1 cellular context compared by ENCODE assay signal in the genomic region with DNA sequence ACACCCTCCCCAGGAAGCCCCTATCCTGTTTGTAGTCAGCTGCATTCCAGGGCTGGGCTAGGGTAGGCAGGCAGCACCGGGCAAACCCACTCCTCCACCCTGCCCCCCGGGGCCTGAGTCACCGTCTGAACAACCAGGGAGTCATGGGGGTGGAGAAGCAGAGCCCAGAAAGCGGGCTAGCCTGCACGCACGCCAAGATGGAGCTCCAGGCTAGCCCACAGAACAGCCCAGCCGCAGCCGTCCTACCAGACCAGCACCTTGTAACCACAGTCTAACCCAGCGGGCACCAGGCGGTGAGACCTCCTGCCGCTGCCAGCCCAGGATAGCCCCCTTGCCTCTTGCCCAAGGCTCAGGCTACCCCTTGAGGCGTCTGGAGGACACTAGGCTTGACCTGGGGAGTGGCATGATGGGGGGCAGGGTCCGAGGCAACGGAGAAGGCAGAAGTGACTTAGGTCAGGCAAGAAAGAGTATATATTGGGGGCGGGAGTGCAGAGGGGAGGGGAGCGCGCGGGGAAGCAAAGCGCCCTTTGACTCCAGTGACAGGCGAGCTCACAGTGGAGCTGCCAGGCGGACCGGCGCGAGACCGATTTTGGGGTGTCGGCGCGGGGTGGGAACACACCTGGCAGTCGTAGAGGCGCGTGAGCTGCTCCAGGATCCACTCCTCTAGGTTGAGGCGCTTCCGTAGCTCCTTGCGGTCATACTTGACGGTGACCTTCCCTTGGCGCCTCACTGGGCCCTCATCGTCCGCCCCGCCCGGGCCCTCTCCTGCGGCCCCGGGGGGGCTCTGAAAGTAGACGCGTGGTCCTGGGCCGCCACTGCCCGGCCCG.
TF ChIP-seq lines count a peak whose summit lies in the region.

No MANE protein-coding gene starts in this region.

TF ChIP-seq in WTC11, 78 proteins besides CTCF, POLR2A, EP300 and RAD21 (continued from another document):
- TF ChIP-seq, protein P1, sequence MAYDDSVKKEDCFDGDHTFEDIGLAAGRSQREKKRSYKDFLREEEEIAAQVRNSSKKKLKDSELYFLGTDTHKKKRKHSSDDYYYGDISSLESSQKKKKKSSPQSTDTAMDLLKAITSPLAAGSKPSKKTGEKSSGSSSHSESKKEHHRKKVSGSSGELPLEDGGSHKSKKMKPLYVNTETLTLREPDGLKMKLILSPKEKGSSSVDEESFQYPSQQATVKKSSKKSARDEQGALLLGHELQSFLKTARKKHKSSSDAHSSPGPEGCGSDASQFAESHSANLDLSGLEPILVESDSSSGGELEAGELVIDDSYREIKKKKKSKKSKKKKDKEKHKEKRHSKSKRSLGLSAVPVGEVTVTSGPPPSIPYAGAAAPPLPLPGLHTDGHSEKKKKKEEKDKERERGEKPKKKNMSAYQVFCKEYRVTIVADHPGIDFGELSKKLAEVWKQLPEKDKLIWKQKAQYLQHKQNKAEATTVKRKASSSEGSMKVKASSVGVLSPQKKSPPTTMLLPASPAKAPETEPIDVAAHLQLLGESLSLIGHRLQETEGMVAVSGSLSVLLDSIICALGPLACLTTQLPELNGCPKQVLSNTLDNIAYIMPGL (CRISPR knock-in tag; IDR thresholded peaks at IDR 0.05), result no peak
- TF ChIP-seq, protein P2, sequence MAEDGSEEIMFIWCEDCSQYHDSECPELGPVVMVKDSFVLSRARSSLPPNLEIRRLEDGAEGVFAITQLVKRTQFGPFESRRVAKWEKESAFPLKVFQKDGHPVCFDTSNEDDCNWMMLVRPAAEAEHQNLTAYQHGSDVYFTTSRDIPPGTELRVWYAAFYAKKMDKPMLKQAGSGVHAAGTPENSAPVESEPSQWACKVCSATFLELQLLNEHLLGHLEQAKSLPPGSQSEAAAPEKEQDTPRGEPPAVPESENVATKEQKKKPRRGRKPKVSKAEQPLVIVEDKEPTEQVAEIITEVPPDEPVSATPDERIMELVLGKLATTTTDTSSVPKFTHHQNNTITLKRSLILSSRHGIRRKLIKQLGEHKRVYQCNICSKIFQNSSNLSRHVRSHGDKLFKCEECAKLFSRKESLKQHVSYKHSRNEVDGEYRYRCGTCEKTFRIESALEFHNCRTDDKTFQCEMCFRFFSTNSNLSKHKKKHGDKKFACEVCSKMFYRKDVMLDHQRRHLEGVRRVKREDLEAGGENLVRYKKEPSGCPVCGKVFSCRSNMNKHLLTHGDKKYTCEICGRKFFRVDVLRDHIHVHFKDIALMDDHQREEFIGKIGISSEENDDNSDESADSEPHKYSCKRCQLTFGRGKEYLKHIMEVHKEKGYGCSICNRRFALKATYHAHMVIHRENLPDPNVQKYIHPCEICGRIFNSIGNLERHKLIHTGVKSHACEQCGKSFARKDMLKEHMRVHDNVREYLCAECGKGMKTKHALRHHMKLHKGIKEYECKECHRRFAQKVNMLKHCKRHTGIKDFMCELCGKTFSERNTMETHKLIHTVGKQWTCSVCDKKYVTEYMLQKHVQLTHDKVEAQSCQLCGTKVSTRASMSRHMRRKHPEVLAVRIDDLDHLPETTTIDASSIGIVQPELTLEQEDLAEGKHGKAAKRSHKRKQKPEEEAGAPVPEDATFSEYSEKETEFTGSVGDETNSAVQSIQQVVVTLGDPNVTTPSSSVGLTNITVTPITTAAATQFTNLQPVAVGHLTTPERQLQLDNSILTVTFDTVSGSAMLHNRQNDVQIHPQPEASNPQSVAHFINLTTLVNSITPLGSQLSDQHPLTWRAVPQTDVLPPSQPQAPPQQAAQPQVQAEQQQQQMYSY (CRISPR knock-in tag; IDR thresholded peaks at IDR 0.05), result no peak
- TF ChIP-seq, protein P3, sequence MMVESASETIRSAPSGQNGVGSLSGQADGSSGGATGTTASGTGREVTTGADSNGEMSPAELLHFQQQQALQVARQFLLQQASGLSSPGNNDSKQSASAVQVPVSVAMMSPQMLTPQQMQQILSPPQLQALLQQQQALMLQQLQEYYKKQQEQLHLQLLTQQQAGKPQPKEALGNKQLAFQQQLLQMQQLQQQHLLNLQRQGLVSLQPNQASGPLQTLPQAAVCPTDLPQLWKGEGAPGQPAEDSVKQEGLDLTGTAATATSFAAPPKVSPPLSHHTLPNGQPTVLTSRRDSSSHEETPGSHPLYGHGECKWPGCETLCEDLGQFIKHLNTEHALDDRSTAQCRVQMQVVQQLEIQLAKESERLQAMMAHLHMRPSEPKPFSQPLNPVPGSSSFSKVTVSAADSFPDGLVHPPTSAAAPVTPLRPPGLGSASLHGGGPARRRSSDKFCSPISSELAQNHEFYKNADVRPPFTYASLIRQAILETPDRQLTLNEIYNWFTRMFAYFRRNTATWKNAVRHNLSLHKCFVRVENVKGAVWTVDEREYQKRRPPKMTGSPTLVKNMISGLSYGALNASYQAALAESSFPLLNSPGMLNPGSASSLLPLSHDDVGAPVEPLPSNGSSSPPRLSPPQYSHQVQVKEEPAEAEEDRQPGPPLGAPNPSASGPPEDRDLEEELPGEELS (CRISPR knock-in tag; IDR thresholded peaks at IDR 0.05), result 0 out of 2 replicates have a peak, but pooled peaks have one; percentile 25
- TF ChIP-seq IRF2 (CRISPR knock-in tag; IDR thresholded peaks at IDR 0.05; ENCODE audit: borderline replicate concordance, low read depth) (no peak), SMAD3 (CRISPR knock-in tag; IDR thresholded peaks at IDR 0.05; ENCODE audit: borderline replicate concordance) (no peak), NFYB (CRISPR knock-in tag; conservative IDR thresholded peaks at IDR 0.05; ENCODE audit: low read depth) (no peak), FOXP1 (CRISPR knock-in tag; IDR thresholded peaks at IDR 0.05; ENCODE audit: borderline replicate concordance) (peak; percentile 36; the same call in 1 of the 2 replicates), NFATC4 (CRISPR knock-in tag; IDR thresholded peaks at IDR 0.05) (no peak), PRRX2 (CRISPR knock-in tag; IDR thresholded peaks at IDR 0.05) (no peak), GTF2I (CRISPR knock-in tag; conservative IDR thresholded peaks at IDR 0.05) (0 out of 2 replicates have a peak, but pooled peaks have one; percentile 40)
- TF ChIP-seq, protein P4, sequence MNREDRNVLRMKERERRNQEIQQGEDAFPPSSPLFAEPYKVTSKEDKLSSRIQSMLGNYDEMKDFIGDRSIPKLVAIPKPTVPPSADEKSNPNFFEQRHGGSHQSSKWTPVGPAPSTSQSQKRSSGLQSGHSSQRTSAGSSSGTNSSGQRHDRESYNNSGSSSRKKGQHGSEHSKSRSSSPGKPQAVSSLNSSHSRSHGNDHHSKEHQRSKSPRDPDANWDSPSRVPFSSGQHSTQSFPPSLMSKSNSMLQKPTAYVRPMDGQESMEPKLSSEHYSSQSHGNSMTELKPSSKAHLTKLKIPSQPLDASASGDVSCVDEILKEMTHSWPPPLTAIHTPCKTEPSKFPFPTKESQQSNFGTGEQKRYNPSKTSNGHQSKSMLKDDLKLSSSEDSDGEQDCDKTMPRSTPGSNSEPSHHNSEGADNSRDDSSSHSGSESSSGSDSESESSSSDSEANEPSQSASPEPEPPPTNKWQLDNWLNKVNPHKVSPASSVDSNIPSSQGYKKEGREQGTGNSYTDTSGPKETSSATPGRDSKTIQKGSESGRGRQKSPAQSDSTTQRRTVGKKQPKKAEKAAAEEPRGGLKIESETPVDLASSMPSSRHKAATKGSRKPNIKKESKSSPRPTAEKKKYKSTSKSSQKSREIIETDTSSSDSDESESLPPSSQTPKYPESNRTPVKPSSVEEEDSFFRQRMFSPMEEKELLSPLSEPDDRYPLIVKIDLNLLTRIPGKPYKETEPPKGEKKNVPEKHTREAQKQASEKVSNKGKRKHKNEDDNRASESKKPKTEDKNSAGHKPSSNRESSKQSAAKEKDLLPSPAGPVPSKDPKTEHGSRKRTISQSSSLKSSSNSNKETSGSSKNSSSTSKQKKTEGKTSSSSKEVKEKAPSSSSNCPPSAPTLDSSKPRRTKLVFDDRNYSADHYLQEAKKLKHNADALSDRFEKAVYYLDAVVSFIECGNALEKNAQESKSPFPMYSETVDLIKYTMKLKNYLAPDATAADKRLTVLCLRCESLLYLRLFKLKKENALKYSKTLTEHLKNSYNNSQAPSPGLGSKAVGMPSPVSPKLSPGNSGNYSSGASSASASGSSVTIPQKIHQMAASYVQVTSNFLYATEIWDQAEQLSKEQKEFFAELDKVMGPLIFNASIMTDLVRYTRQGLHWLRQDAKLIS (CRISPR knock-in tag; IDR thresholded peaks at IDR 0.05; ENCODE audit: borderline replicate concordance), result no peak
- TF ChIP-seq, protein P5, sequence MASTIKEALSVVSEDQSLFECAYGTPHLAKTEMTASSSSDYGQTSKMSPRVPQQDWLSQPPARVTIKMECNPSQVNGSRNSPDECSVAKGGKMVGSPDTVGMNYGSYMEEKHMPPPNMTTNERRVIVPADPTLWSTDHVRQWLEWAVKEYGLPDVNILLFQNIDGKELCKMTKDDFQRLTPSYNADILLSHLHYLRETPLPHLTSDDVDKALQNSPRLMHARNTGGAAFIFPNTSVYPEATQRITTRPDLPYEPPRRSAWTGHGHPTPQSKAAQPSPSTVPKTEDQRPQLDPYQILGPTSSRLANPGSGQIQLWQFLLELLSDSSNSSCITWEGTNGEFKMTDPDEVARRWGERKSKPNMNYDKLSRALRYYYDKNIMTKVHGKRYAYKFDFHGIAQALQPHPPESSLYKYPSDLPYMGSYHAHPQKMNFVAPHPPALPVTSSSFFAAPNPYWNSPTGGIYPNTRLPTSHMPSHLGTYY (CRISPR knock-in tag; IDR thresholded peaks at IDR 0.05), result no peak
